Comparison of ENCODE assay signal across 24 cellular contexts in the genomic region with DNA sequence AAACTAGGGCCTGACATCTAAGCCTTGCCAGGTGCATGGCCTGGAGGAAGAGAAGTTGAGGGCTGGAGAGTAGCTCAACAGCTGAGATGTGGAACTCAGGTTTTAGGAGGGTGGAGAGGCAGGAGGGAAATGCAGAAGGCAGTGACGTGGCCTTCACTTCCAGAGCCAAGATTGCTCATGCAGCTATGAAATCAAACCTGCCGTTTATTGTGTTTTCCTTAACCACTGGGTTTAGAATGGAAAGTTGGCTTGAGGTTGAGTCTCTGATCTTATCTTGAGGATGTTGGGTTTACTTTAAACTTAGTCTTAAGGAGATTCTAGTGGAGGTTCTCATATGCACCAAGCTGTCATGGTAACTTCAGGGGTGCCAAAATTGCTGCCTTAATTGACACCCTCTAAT.
"Had no signal": no experiment of that assay in that cellular context is flagged by ENCODE, and none has a peak within 500 bp of the region (broad histone marks: within the 10 kb centered on the region; RNA-seq: fewer than 3 reads in every experiment).

No MANE protein-coding gene starts in this region.

- ATAC-seq: activated CD8-positive, alpha-beta T cell treated with anti-CD3 and anti-CD28 coated beads for 36 hours; Right ventricle myocardium inferior; T-cell had no signal

- H3K27ac ChIP-seq: breast epithelium, SK-N-MC had no signal

- DNase-seq: activated CD4-positive, alpha-beta T cell treated with anti-CD3 and anti-CD28 coated beads, Interleukin-2, amount 50 U/mL, for 1 hour; activated CD4-positive, CD25-positive, alpha-beta regulatory T cell; activated CD8-positive, alpha-beta memory T cell treated with anti-CD3 and anti-CD28 coated beads, Interleukin-2, amount 50 U/mL, for 4 hours; activated CD8-positive, alpha-beta T cell treated with anti-CD3 and anti-CD28 coated beads for 36 hours; activated effector memory CD4-positive, alpha-beta T cell treated with Interleukin-2 at 50 U/mL for 16 hours; activated naive CD4-positive, alpha-beta T cell; activated T-cell treated with anti-CD3 and anti-CD28 coated beads, Interleukin-2, amount 50 U/mL, for 24 hours; aorta; Karpas-422; NCI-H1092; NCI-H1417; NCI-H2029; NCI-H2107; NCI-H2171 treated with DMSO at 0.1 percent for 48 hours; NCI-H226; NCI-H526 treated with DMSO at 0.1 percent for 48 hours; NCI-H82; RPMI8226; T-cell; T-helper 2 cell; T1000 had no signal

- H3K4me3 ChIP-seq: breast epithelium, SK-N-MC had no signal
